ENCODE assay signal across 29 cellular contexts in genomic region chr2:58921676-58922075, GRCh38.
"Had no signal": no experiment of that assay in that cellular context is flagged by ENCODE, and none has a peak within 500 bp of the region (broad histone marks: within the 10 kb centered on the region; RNA-seq: fewer than 3 reads in every experiment).

No MANE protein-coding gene starts in this region.

- H3K4me1 ChIP-seq: adrenal gland, breast epithelium, SJCRH30 had no signal

- H3K27ac ChIP-seq: adrenal gland, breast epithelium, SJCRH30 had no signal

- ATAC-seq: activated T-cell treated with anti-CD3 and anti-CD28 coated beads, Interleukin-2, amount 50 U/mL, for 72 hours; Panc1; Right ventricle myocardium inferior; SK-N-SH treated with all-trans-retinoic acid at 6 μM for 48 hours had no signal

- H3K4me1 Mint-ChIP-seq: activated B cell treated with CpG ODN at 0.5 μM for 24 hours; activated CD4-positive, alpha-beta T cell treated with anti-CD3 and anti-CD28 coated beads, Interleukin-2, amount 10 ng/mL, durations not matched to agents 7 days and 5 days; activated naive CD4-positive, alpha-beta T cell treated with anti-CD3 and anti-CD28 coated beads, Interleukin-2, amount 10 ng/mL, durations not matched to agents 7 days and 5 days; activated naive CD8-positive, alpha-beta T cell treated with anti-CD3 and anti-CD28 coated beads, Interleukin-2, amount 10 ng/mL, durations not matched to agents 7 days and 5 days had no signal

- H3K27me3 Mint-ChIP-seq: activated CD4-positive, alpha-beta memory T cell treated with anti-CD3 and anti-CD28 coated beads for 36 hours; activated CD4-positive, alpha-beta T cell treated with anti-CD3 and anti-CD28 coated beads, Interleukin-2, amount 10 ng/mL, durations not matched to agents 7 days and 5 days; activated naive CD4-positive, alpha-beta T cell treated with anti-CD3 and anti-CD28 coated beads, Interleukin-2, amount 10 ng/mL, durations not matched to agents 7 days and 5 days; activated naive CD8-positive, alpha-beta T cell treated with anti-CD3 and anti-CD28 coated beads, Interleukin-2, amount 10 ng/mL, durations not matched to agents 7 days and 5 days had no signal

- DNase-seq: activated B cell treated with CpG ODN at 0.5 μM for 24 hours; activated CD4-positive, alpha-beta memory T cell treated with anti-CD3 and anti-CD28 coated beads for 36 hours; activated CD4-positive, alpha-beta T cell treated with anti-CD3 and anti-CD28 coated beads for 1 hour; activated CD4-positive, alpha-beta T cell treated with anti-CD3 and anti-CD28 coated beads, Interleukin-2, amount 10 ng/mL, durations not matched to agents 7 days and 5 days; activated CD8-positive, alpha-beta memory T cell treated with anti-CD3 and anti-CD28 coated beads for 24 hours; activated gamma-delta T cell treated with Interleukin-2 at 50 U/mL for 16 hours; activated naive CD4-positive, alpha-beta T cell treated with anti-CD3 and anti-CD28 coated beads, Interleukin-2, amount 10 ng/mL, durations not matched to agents 7 days and 5 days; activated naive CD8-positive, alpha-beta T cell treated with anti-CD3 and anti-CD28 coated beads, Interleukin-2, amount 10 ng/mL, durations not matched to agents 7 days and 5 days; activated T-cell treated with anti-CD3 and anti-CD28 coated beads, Interleukin-2, amount 50 U/mL, for 72 hours; adrenal gland; anterior cingulate cortex; Karpas-422; MM.1S; NCI-H1105; NCI-H1436; NCI-H1694 treated with DMSO at 0.1 percent for 48 hours; NCI-H2029 treated with DMSO at 0.1 percent for 48 hours; NCI-H345; NCI-H510A; NCI-H526 treated with DMSO at 0.1 percent for 48 hours; NCI-H82; RPMI8226; SJCRH30; SW 1271 had no signal

- H3K4me3 ChIP-seq: adrenal gland, breast epithelium, SJCRH30 had no signal

- H3K27me3 ChIP-seq: adrenal gland, breast epithelium, SJCRH30 had no signal

- H3K9me3 ChIP-seq: adrenal gland, breast epithelium, SJCRH30 had no signal

- H3K27ac Mint-ChIP-seq: activated B cell treated with CpG ODN at 0.5 μM for 24 hours; activated CD4-positive, alpha-beta memory T cell treated with anti-CD3 and anti-CD28 coated beads for 36 hours; activated CD4-positive, alpha-beta T cell treated with anti-CD3 and anti-CD28 coated beads, Interleukin-2, amount 10 ng/mL, durations not matched to agents 7 days and 5 days; activated naive CD4-positive, alpha-beta T cell treated with anti-CD3 and anti-CD28 coated beads, Interleukin-2, amount 10 ng/mL, durations not matched to agents 7 days and 5 days; activated naive CD8-positive, alpha-beta T cell treated with anti-CD3 and anti-CD28 coated beads, Interleukin-2, amount 10 ng/mL, durations not matched to agents 7 days and 5 days; activated T-cell treated with anti-CD3 and anti-CD28 coated beads, Interleukin-2, amount 50 U/mL, for 72 hours; activated T-helper 2 cell treated with anti-CD3 and anti-CD28 coated beads, Interferon-gamma antibody, Interleukin-2, Interleukin-4, amounts not matched to agents 10 μg/mL and 5 μg/mL and 100 μg/mL, durations not matched to agents 14 hours and 24 hours and 36 hours had no signal

- H3K36me3 Mint-ChIP-seq: activated CD4-positive, alpha-beta memory T cell treated with anti-CD3 and anti-CD28 coated beads for 36 hours; activated naive CD4-positive, alpha-beta T cell treated with anti-CD3 and anti-CD28 coated beads, Interleukin-2, amount 10 ng/mL, durations not matched to agents 7 days and 5 days; activated naive CD8-positive, alpha-beta T cell treated with anti-CD3 and anti-CD28 coated beads, Interleukin-2, amount 10 ng/mL, durations not matched to agents 7 days and 5 days had no signal

- H3K36me3 ChIP-seq: adrenal gland, breast epithelium, SJCRH30 had no signal

- H3K4me3 Mint-ChIP-seq: activated B cell treated with CpG ODN at 0.5 μM for 24 hours; activated CD4-positive, alpha-beta memory T cell treated with anti-CD3 and anti-CD28 coated beads for 36 hours; activated CD4-positive, alpha-beta T cell treated with anti-CD3 and anti-CD28 coated beads, Interleukin-2, amount 10 ng/mL, durations not matched to agents 7 days and 5 days; activated naive CD4-positive, alpha-beta T cell treated with anti-CD3 and anti-CD28 coated beads, Interleukin-2, amount 10 ng/mL, durations not matched to agents 7 days and 5 days; activated naive CD8-positive, alpha-beta T cell treated with anti-CD3 and anti-CD28 coated beads, Interleukin-2, amount 10 ng/mL, durations not matched to agents 7 days and 5 days; activated T-cell treated with anti-CD3 and anti-CD28 coated beads, Interleukin-2, amount 50 U/mL, for 72 hours had no signal
